ENCODE assay signal across 8 cellular contexts in genomic region chr17:63998721-63999679, GRCh38. TPM values are rescaled to one million over a fixed set of nuclear protein-coding genes. Genes with fewer than 3 reads are reported as not detected.
A peak's percentile ranks its signal among the peaks of the same experiment; 100 is the strongest.
DNase-seq lines count a peak whose midpoint lies in the region; ATAC-seq and TF ChIP-seq lines count a peak whose summit lies in the region.

No MANE protein-coding gene starts in this region.

- no peak for DNase-seq in activated CD4-positive, alpha-beta T cell treated with anti-CD3 and anti-CD28 coated beads, Interleukin-2, amount 10 ng/mL, durations not matched to agents 7 days and 5 days
- no peak for DNase-seq in activated CD4-positive, alpha-beta T cell treated with anti-CD3 and anti-CD28 coated beads for 48 hours
- DNase-seq in activated gamma-delta T cell treated with Interleukin-2 at 50 U/mL for 16 hours (peak; percentile 17), islet precursor cell (peak; percentile 56), thoracic aorta (ENCODE audit: low spot score) (no peak), NCI-H2171 (lab: John Stamatoyannopoulos, UW) (no peak)

- no peaks in the 10 kb centered on the region for H3K9me3 ChIP-seq in thoracic aorta

- H3K27me3 ChIP-seq in thoracic aorta (replicated peaks; ENCODE audit: insufficient read depth), result no peaks in the 10 kb centered on the region

- H3K4me1 Mint-ChIP-seq in activated CD4-positive, alpha-beta T cell treated with anti-CD3 and anti-CD28 coated beads, Interleukin-2, amount 10 ng/mL, durations not matched to agents 7 days and 5 days, result peaks cover 54% of the 10 kb centered on the region

- peak overlapping the region; percentile 64 for H3K27ac Mint-ChIP-seq in activated CD4-positive, alpha-beta T cell treated with anti-CD3 and anti-CD28 coated beads, Interleukin-2, amount 10 ng/mL, durations not matched to agents 7 days and 5 days

- CTCF ChIA-PET in activated CD4-positive, alpha-beta T cell treated with anti-CD3 and anti-CD28 coated beads, Interleukin-2, amount 10 ng/mL, durations not matched to agents 7 days and 5 days (lab: Charles Lee), result interaction anchor here (0.6 to 1.6 kb wide), 7 partner anchors 8 to 498 kb away, joined by 3 to 6 read pairs (median 5); partner anchors contain the start of genes ICAM2 and POLG2

- peak overlapping the region; percentile 85 for H3K4me3 Mint-ChIP-seq in activated CD4-positive, alpha-beta T cell treated with anti-CD3 and anti-CD28 coated beads, Interleukin-2, amount 10 ng/mL, durations not matched to agents 7 days and 5 days

- peaks cover 2 to 15% of the 10 kb centered on the region in 2 donors for H3K4me1 ChIP-seq in thoracic aorta (ENCODE audit: control insufficient read depth in 1 of 2, low read depth in 2 of 2)

- ATAC-seq in thoracic aorta (ENCODE audit: insufficient number of reproducible peaks, low FRiP score, low read depth) (no peak), GM18858 (IDR thresholded peaks at IDR 0.05; ENCODE audit: unreplicated experiment) (no peak), HG02763 (IDR thresholded peaks at IDR 0.05; ENCODE audit: unreplicated experiment) (no peak)

- H3K4me3 ChIP-seq in thoracic aorta, result peak overlapping the region; percentile 73

- TF ChIP-seq CTCF in thoracic aorta (IDR thresholded peaks at IDR 0.05), result no peak

- POLR2A ChIA-PET in activated CD4-positive, alpha-beta T cell treated with anti-CD3 and anti-CD28 coated beads, Interleukin-2, amount 10 ng/mL, durations not matched to agents 7 days and 5 days (lab: Charles Lee), result no interaction called here

- peaks cover 14% of the 10 kb centered on the region for H3K36me3 Mint-ChIP-seq in activated CD4-positive, alpha-beta T cell treated with anti-CD3 and anti-CD28 coated beads, Interleukin-2, amount 10 ng/mL, durations not matched to agents 7 days and 5 days (ENCODE audit: low read depth)

- no peak overlapping the region for H3K27ac ChIP-seq in thoracic aorta

- peaks cover 9% of the 10 kb centered on the region for H3K27me3 Mint-ChIP-seq in activated CD4-positive, alpha-beta T cell treated with anti-CD3 and anti-CD28 coated beads, Interleukin-2, amount 10 ng/mL, durations not matched to agents 7 days and 5 days

- H3K36me3 ChIP-seq in thoracic aorta, result no peaks in the 10 kb centered on the region

- H3K9me3 Mint-ChIP-seq in activated CD4-positive, alpha-beta T cell treated with anti-CD3 and anti-CD28 coated beads, Interleukin-2, amount 10 ng/mL, durations not matched to agents 7 days and 5 days, result no peaks in the 10 kb centered on the region

RNA-seq across cellular contexts. Expression of gene PRR29, which starts 0.8 kb away (rescaled TPM):
- 1 to 10 TPM; 3.8 TPM for total RNA-seq in activated CD4-positive, alpha-beta T cell treated with anti-CD3 and anti-CD28 coated beads, Interleukin-2, amount 10 ng/mL, durations not matched to agents 7 days and 5 days
- not detected for total RNA-seq in thoracic aorta

RNA-seq across cellular contexts. Expression of gene ICAM2, which starts 21.4 kb away (rescaled TPM):
- total RNA-seq in activated CD4-positive, alpha-beta T cell treated with anti-CD3 and anti-CD28 coated beads, Interleukin-2, amount 10 ng/mL, durations not matched to agents 7 days and 5 days, result 100 to 1,000 TPM; 113 to 116 TPM
- total RNA-seq in thoracic aorta, result 10 to 100 TPM; 41.6 to 46.6 TPM

RNA-seq across cellular contexts. Expression of gene SCN4A, which starts 26.3 kb away (rescaled TPM):
- under 1 TPM; 0.04 to 0.17 TPM for total RNA-seq in activated CD4-positive, alpha-beta T cell treated with anti-CD3 and anti-CD28 coated beads, Interleukin-2, amount 10 ng/mL, durations not matched to agents 7 days and 5 days
- total RNA-seq in thoracic aorta, result 1 to 10 TPM in 1 of 2 donors, not detected in 1; 1.1 TPM

Comparison
In these comparisons a context has a peak if more than half of its experiments do, and no peak if none do; other contexts are left out.
1. DNase-seq: peak in activated gamma-delta T cell treated with Interleukin-2 at 50 U/mL for 16 hours (single experiment) and islet precursor cell (single experiment); none in activated CD4-positive, alpha-beta T cell treated with anti-CD3 and anti-CD28 coated beads, Interleukin-2, amount 10 ng/mL, durations not matched to agents 7 days and 5 days (single experiment), activated CD4-positive, alpha-beta T cell treated with anti-CD3 and anti-CD28 coated beads for 48 hours (single experiment), thoracic aorta (single experiment) and NCI-H2171 (single experiment).
2. RNA of gene PRR29, which starts 0.8 kb away (total RNA-seq): 3.8 TPM in activated CD4-positive, alpha-beta T cell treated with anti-CD3 and anti-CD28 coated beads, Interleukin-2, amount 10 ng/mL, durations not matched to agents 7 days and 5 days; not detected in thoracic aorta; every median in the first group is over 4 times any median in the second.